ENCODE assay signal across 1 cellular context in the genomic region with DNA sequence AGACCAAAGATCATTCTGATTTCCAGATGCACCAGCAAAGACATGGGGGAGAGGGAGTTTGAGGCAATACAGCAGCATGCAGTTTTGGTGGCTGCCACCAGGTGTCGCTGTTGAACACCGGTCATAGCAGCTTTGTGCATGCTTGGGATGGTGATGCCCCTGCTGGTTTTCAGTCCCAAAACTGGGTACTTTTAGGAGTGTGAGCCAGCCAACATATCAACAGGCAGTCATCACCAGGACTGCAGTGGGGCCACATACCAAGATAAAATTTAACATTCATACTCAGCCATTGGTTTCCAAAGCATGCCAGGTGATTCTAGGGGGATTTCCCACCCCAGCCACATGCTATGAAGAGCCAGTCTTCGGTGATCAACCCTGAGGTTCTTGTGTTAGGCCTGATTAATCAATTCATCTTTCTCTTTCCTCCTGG.
TF ChIP-seq lines count a peak whose summit lies in the region.

No MANE protein-coding gene starts in this region.

TF ChIP-seq in HEK293, 187 proteins besides CTCF, POLR2A, EP300 and RAD21 (continued from another document):
- TF ChIP-seq, protein P1, sequence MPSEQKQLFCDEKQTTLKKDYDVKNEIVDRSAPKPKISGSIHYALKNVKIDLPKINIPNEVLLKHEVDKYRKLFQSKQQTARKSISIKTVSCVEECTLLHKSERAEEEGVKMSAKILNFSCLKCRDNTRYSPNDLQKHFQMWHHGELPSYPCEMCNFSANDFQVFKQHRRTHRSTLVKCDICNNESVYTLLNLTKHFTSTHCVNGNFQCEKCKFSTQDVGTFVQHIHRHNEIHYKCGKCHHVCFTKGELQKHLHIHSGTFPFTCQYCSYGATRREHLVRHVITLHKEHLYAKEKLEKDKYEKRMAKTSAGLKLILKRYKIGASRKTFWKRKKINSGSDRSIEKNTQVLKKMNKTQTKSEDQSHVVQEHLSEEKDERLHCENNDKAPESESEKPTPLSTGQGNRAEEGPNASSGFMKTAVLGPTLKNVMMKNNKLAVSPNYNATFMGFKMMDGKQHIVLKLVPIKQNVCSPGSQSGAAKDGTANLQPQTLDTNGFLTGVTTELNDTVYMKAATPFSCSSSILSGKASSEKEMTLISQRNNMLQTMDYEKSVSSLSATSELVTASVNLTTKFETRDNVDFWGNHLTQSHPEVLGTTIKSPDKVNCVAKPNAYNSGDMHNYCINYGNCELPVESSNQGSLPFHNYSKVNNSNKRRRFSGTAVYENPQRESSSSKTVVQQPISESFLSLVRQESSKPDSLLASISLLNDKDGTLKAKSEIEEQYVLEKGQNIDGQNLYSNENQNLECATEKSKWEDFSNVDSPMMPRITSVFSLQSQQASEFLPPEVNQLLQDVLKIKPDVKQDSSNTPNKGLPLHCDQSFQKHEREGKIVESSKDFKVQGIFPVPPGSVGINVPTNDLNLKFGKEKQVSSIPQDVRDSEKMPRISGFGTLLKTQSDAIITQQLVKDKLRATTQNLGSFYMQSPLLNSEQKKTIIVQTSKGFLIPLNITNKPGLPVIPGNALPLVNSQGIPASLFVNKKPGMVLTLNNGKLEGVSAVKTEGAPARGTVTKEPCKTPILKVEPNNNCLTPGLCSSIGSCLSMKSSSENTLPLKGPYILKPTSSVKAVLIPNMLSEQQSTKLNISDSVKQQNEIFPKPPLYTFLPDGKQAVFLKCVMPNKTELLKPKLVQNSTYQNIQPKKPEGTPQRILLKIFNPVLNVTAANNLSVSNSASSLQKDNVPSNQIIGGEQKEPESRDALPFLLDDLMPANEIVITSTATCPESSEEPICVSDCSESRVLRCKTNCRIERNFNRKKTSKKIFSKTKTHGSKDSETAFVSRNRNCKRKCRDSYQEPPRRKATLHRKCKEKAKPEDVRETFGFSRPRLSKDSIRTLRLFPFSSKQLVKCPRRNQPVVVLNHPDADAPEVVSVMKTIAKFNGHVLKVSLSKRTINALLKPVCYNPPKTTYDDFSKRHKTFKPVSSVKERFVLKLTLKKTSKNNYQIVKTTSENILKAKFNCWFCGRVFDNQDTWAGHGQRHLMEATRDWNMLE (tag by site-specific recombination; conservative IDR thresholded peaks at IDR 0.05; ENCODE audit: low read depth) = peak; percentile 33; the same call in 1 of the 2 replicates
- peak; percentile 34 for TF ChIP-seq ZNF654 (tag by site-specific recombination; IDR thresholded peaks at IDR 0.05; ENCODE audit: low read depth)
- TF ChIP-seq ZXDB (tag by site-specific recombination; IDR thresholded peaks at IDR 0.05) = peak; percentile 53; the same call in 1 of the 2 replicates
- no peak for TF ChIP-seq SALL2 (tag by site-specific recombination; IDR thresholded peaks at IDR 0.05; ENCODE audit: borderline replicate concordance)
- peak; percentile 94; the same call in 1 of the 2 replicates for TF ChIP-seq ZNF280D (tag by site-specific recombination; IDR thresholded peaks at IDR 0.05)
- no peak for TF ChIP-seq ZNF274 (IDR thresholded peaks at IDR 0.05; ENCODE audit: low read length)
- no peak for TF ChIP-seq ZNF274 (tag by site-specific recombination; IDR thresholded peaks at IDR 0.05; ENCODE audit: borderline replicate concordance)
- TF ChIP-seq ZNF660 (tag by site-specific recombination; IDR thresholded peaks at IDR 0.05) = peak; percentile 87; the same call in 1 of the 2 replicates
- TF ChIP-seq ZNF843 (tag by site-specific recombination; IDR thresholded peaks at IDR 0.05) = no peak
- no peak for TF ChIP-seq ZEB2 (tag by site-specific recombination; IDR thresholded peaks at IDR 0.05)
- TF ChIP-seq ZSCAN18 (tag by site-specific recombination; IDR thresholded peaks at IDR 0.05) = no peak
- no peak for TF ChIP-seq ZNF112 (tag by site-specific recombination; IDR thresholded peaks at IDR 0.05)
- TF ChIP-seq ZNF549 (tag by site-specific recombination; IDR thresholded peaks at IDR 0.05) = no peak
- TF ChIP-seq ZNF16 (tag by site-specific recombination; IDR thresholded peaks at IDR 0.05; ENCODE audit: low read depth) = no peak
- no peak for TF ChIP-seq KLF10 (tag by site-specific recombination; IDR thresholded peaks at IDR 0.05)
- 0 out of 2 replicates have a peak, but pooled peaks have one; percentile 61 for TF ChIP-seq ZNF677 (tag by site-specific recombination; IDR thresholded peaks at IDR 0.05)
- TF ChIP-seq ZNF792 (tag by site-specific recombination; IDR thresholded peaks at IDR 0.05) = no peak
- TF ChIP-seq TRIM28 (IDR thresholded peaks at IDR 0.05; ENCODE audit: borderline replicate concordance, low read length) = peak; percentile 96; the same call in 1 of the 2 replicates
- 0 out of 2 replicates have a peak, but pooled peaks have one; percentile 16 for TF ChIP-seq ZNF157 (tag by site-specific recombination; IDR thresholded peaks at IDR 0.05)
- TF ChIP-seq YY1 (tag by site-specific recombination; IDR thresholded peaks at IDR 0.05) = 0 out of 2 replicates have a peak, but pooled peaks have one; percentile 18
- TF ChIP-seq ZNF610 (tag by site-specific recombination; IDR thresholded peaks at IDR 0.05; ENCODE audit: borderline replicate concordance) = 0 out of 2 replicates have a peak, but pooled peaks have one; percentile 54
- TF ChIP-seq ZIC2 (tag by site-specific recombination; IDR thresholded peaks at IDR 0.05) = no peak
- TF ChIP-seq, protein P2, sequence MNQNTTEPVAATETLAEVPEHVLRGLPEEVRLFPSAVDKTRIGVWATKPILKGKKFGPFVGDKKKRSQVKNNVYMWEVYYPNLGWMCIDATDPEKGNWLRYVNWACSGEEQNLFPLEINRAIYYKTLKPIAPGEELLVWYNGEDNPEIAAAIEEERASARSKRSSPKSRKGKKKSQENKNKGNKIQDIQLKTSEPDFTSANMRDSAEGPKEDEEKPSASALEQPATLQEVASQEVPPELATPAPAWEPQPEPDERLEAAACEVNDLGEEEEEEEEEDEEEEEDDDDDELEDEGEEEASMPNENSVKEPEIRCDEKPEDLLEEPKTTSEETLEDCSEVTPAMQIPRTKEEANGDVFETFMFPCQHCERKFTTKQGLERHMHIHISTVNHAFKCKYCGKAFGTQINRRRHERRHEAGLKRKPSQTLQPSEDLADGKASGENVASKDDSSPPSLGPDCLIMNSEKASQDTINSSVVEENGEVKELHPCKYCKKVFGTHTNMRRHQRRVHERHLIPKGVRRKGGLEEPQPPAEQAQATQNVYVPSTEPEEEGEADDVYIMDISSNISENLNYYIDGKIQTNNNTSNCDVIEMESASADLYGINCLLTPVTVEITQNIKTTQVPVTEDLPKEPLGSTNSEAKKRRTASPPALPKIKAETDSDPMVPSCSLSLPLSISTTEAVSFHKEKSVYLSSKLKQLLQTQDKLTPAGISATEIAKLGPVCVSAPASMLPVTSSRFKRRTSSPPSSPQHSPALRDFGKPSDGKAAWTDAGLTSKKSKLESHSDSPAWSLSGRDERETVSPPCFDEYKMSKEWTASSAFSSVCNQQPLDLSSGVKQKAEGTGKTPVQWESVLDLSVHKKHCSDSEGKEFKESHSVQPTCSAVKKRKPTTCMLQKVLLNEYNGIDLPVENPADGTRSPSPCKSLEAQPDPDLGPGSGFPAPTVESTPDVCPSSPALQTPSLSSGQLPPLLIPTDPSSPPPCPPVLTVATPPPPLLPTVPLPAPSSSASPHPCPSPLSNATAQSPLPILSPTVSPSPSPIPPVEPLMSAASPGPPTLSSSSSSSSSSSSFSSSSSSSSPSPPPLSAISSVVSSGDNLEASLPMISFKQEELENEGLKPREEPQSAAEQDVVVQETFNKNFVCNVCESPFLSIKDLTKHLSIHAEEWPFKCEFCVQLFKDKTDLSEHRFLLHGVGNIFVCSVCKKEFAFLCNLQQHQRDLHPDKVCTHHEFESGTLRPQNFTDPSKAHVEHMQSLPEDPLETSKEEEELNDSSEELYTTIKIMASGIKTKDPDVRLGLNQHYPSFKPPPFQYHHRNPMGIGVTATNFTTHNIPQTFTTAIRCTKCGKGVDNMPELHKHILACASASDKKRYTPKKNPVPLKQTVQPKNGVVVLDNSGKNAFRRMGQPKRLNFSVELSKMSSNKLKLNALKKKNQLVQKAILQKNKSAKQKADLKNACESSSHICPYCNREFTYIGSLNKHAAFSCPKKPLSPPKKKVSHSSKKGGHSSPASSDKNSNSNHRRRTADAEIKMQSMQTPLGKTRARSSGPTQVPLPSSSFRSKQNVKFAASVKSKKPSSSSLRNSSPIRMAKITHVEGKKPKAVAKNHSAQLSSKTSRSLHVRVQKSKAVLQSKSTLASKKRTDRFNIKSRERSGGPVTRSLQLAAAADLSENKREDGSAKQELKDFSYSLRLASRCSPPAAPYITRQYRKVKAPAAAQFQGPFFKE (tag by site-specific recombination; IDR thresholded peaks at IDR 0.05; ENCODE audit: borderline replicate concordance) = no peak
- TF ChIP-seq, protein P3, sequence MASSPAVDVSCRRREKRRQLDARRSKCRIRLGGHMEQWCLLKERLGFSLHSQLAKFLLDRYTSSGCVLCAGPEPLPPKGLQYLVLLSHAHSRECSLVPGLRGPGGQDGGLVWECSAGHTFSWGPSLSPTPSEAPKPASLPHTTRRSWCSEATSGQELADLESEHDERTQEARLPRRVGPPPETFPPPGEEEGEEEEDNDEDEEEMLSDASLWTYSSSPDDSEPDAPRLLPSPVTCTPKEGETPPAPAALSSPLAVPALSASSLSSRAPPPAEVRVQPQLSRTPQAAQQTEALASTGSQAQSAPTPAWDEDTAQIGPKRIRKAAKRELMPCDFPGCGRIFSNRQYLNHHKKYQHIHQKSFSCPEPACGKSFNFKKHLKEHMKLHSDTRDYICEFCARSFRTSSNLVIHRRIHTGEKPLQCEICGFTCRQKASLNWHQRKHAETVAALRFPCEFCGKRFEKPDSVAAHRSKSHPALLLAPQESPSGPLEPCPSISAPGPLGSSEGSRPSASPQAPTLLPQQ (tag by site-specific recombination; IDR thresholded peaks at IDR 0.05) = no peak
- no peak for TF ChIP-seq ZNF629 (tag by site-specific recombination; IDR thresholded peaks at IDR 0.05)
- 0 out of 2 replicates have a peak, but pooled peaks have one; percentile 33 for TF ChIP-seq KLF8 (tag by site-specific recombination; IDR thresholded peaks at IDR 0.05)
- TF ChIP-seq, protein P4, sequence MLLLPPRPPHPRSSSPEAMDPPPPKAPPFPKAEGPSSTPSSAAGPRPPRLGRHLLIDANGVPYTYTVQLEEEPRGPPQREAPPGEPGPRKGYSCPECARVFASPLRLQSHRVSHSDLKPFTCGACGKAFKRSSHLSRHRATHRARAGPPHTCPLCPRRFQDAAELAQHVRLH (tag by site-specific recombination; IDR thresholded peaks at IDR 0.05) = peak; percentile 78
- TF ChIP-seq, protein P5, sequence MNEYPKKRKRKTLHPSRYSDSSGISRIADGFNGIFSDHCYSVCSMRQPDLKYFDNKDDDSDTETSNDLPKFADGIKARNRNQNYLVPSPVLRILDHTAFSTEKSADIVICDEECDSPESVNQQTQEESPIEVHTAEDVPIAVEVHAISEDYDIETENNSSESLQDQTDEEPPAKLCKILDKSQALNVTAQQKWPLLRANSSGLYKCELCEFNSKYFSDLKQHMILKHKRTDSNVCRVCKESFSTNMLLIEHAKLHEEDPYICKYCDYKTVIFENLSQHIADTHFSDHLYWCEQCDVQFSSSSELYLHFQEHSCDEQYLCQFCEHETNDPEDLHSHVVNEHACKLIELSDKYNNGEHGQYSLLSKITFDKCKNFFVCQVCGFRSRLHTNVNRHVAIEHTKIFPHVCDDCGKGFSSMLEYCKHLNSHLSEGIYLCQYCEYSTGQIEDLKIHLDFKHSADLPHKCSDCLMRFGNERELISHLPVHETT (tag by site-specific recombination; IDR thresholded peaks at IDR 0.05) = 0 out of 2 replicates have a peak, but pooled peaks have one; percentile 43
- TF ChIP-seq ZNF626 (tag by site-specific recombination; IDR thresholded peaks at IDR 0.05) = peak; percentile 80; the same call in 1 of the 2 replicates
